Comparison of ENCODE assay signal across 20 cellular contexts in the genomic region with DNA sequence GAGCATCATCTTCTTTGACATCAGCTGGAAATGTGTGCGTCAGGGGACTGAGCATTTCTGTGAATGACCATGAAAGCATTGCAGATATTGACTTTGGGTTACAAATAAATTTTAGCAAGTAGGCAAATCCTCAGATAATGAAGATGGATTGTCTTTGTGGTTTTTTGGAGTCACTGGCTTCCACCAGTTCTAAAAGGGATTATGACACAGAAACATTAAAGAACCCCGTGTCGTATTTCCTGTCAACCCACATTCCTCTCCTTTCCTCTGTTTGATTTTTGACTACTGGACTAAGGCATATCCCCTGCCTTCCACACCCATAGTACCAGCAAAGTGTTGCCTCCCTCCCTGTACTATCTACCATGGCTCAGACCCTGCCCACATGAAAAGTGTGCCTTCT.
"Had no signal": no experiment of that assay in that cellular context is flagged by ENCODE, and none has a peak within 500 bp of the region (broad histone marks: within the 10 kb centered on the region; RNA-seq: fewer than 3 reads in every experiment).

No MANE protein-coding gene starts in this region.

- DNase-seq: activated CD4-positive, alpha-beta memory T cell treated with anti-CD3 and anti-CD28 coated beads for 36 hours; activated CD4-positive, alpha-beta T cell treated with anti-CD3 and anti-CD28 coated beads for 48 hours; activated naive CD4-positive, alpha-beta T cell treated with Interleukin-2 at 50 U/mL for 16 hours; activated naive CD8-positive, alpha-beta T cell treated with anti-CD3 and anti-CD28 coated beads for 36 hours; activated T-cell treated with anti-CD3 and anti-CD28 coated beads, Interleukin-2, amount 50 U/mL, for 48 hours; endodermal cell; foreskin fibroblast; heart right ventricle; islet precursor cell; lower lobe of right lung; naive thymus-derived CD8-positive, alpha-beta T cell; retina; spleen; stimulated activated CD4-positive, alpha-beta T cell treated with anti-CD3 and anti-CD28 coated beads, Interleukin-4, amount 100 ng/mL, for 1 hour; stimulated activated naive CD4-positive, alpha-beta T cell; testis had no signal

- H3K27me3 Mint-ChIP-seq: progenitor cell of endocrine pancreas had no signal

- H3K27ac Mint-ChIP-seq: activated CD4-positive, alpha-beta memory T cell treated with anti-CD3 and anti-CD28 coated beads for 36 hours; activated naive CD8-positive, alpha-beta T cell treated with anti-CD3 and anti-CD28 coated beads for 36 hours; endodermal cell; naive thymus-derived CD8-positive, alpha-beta T cell; neural progenitor cell; progenitor cell of endocrine pancreas had no signal

- H3K4me3 Mint-ChIP-seq: activated CD4-positive, alpha-beta memory T cell treated with anti-CD3 and anti-CD28 coated beads for 36 hours; activated naive CD8-positive, alpha-beta T cell treated with anti-CD3 and anti-CD28 coated beads for 36 hours; central memory CD8-positive, alpha-beta T cell; endodermal cell; naive thymus-derived CD8-positive, alpha-beta T cell; neural progenitor cell had no signal

- ATAC-seq: heart right ventricle; left lobe of liver; lower lobe of right lung; naive thymus-derived CD8-positive, alpha-beta T cell had no signal

- H3K36me3 Mint-ChIP-seq: activated CD4-positive, alpha-beta memory T cell treated with anti-CD3 and anti-CD28 coated beads for 36 hours had no signal

- H3K9me3 Mint-ChIP-seq: central memory CD8-positive, alpha-beta T cell had no signal

- H3K4me1 Mint-ChIP-seq: activated naive CD8-positive, alpha-beta T cell treated with anti-CD3 and anti-CD28 coated beads for 36 hours; central memory CD8-positive, alpha-beta T cell; endodermal cell; naive thymus-derived CD8-positive, alpha-beta T cell; neural progenitor cell had no signal
